Comparison of ENCODE assay signal across 15 cellular contexts in genomic region chr2:173555833-173556232, GRCh38.
A peak's percentile ranks its signal among the peaks of the same experiment; 100 is the strongest.
DNase-seq lines count a peak whose midpoint lies in the region; ATAC-seq and TF ChIP-seq lines count a peak whose summit lies in the region.
"Had no signal": no experiment of that assay in that cellular context is flagged by ENCODE, and none has a peak within 500 bp of the region (broad histone marks: within the 10 kb centered on the region; RNA-seq: fewer than 3 reads in every experiment).

No MANE protein-coding gene starts in this region.

- DNase-seq in EL (peak; percentile 35), NCI-H1105 treated with DMSO at 0.1 percent for 48 hours (lab: John Stamatoyannopoulos, UW) (peak; percentile 83), lung microvascular endothelial cell (ENCODE audit: low read depth in 2 of 2) (peak; percentile 50 to 81), dorsolateral prefrontal cortex (no peak), foreskin keratinocyte (no peak)
- DNase-seq: activated CD4-positive, alpha-beta T cell treated with anti-CD3 and anti-CD28 coated beads, Interleukin-2, amount 50 U/mL, for 4 hours; activated gamma-delta T cell treated with Interleukin-2 at 50 U/mL for 16 hours; gastrocnemius medialis; naive thymus-derived CD4-positive, alpha-beta T cell; thyroid gland had no signal

- H3K4me1 ChIP-seq in foreskin keratinocyte: no peaks in the 10 kb centered on the region
- H3K4me1 ChIP-seq: gastrocnemius medialis had no signal

- intact Hi-C loops in dorsolateral prefrontal cortex (cut with DNase I): no loop called here

- H3K27ac ChIP-seq in dorsolateral prefrontal cortex (no peak overlapping the region), foreskin keratinocyte (no peak overlapping the region)
- H3K27ac ChIP-seq: gastrocnemius medialis, skin epidermis, thyroid gland had no signal

- H3K27me3 ChIP-seq in dorsolateral prefrontal cortex (peaks cover 0 to 72% (median 37%) of the 10 kb centered on the region in 45 donors), foreskin keratinocyte (peaks cover 44% of the 10 kb centered on the region)
- H3K27me3 ChIP-seq: thyroid gland had no signal

- ATAC-seq in SK-N-SH treated with all-trans-retinoic acid at 6 μM for 48 hours (peak; percentile 70), GM21381 (IDR thresholded peaks at IDR 0.05; ENCODE audit: unreplicated experiment) (no peak), foreskin keratinocyte (no peak)
- ATAC-seq in activated CD4-positive, CD25-positive, alpha-beta regulatory T cell treated with anti-CD3 and anti-CD28 coated beads, Interleukin-2, amount 50 U/mL, for 24 hours: no peak
- ATAC-seq: gastrocnemius medialis; GM12878; naive thymus-derived CD4-positive, alpha-beta T cell had no signal

- TF ChIP-seq CTCF in dorsolateral prefrontal cortex (IDR thresholded peaks at IDR 0.05 in 54 of 56, conservative IDR thresholded peaks at IDR 0.05 in 2 of 56; ENCODE audit: low read depth in 1 of 56, partially characterized antibody in 56 of 56) (no peak), foreskin keratinocyte (conservative IDR thresholded peaks at IDR 0.05) (no peak)

- H3K4me3 ChIP-seq in dorsolateral prefrontal cortex: no peak overlapping the region
- H3K4me3 ChIP-seq: gastrocnemius medialis, GM12878, skin epidermis, thyroid gland had no signal

TF ChIP-seq in SK-N-SH treated with all-trans-retinoic acid at 6 μM for 48 hours, 23 proteins besides CTCF, POLR2A, EP300 and RAD21:
- TF ChIP-seq, protein P1, sequence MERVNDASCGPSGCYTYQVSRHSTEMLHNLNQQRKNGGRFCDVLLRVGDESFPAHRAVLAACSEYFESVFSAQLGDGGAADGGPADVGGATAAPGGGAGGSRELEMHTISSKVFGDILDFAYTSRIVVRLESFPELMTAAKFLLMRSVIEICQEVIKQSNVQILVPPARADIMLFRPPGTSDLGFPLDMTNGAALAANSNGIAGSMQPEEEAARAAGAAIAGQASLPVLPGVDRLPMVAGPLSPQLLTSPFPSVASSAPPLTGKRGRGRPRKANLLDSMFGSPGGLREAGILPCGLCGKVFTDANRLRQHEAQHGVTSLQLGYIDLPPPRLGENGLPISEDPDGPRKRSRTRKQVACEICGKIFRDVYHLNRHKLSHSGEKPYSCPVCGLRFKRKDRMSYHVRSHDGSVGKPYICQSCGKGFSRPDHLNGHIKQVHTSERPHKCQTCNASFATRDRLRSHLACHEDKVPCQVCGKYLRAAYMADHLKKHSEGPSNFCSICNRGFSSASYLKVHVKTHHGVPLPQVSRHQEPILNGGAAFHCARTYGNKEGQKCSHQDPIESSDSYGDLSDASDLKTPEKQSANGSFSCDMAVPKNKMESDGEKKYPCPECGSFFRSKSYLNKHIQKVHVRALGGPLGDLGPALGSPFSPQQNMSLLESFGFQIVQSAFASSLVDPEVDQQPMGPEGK (CRISPR knock-in tag; IDR thresholded peaks at IDR 0.05; ENCODE audit: borderline replicate concordance): no peak
- TF ChIP-seq CSRNP3 (CRISPR knock-in tag; IDR thresholded peaks at IDR 0.05) (no peak), ZC3H10 (CRISPR knock-in tag; IDR thresholded peaks at IDR 0.05) (no peak), PPARA (CRISPR knock-in tag; IDR thresholded peaks at IDR 0.05; ENCODE audit: borderline replicate concordance) (no peak), ZFP30 (CRISPR knock-in tag; IDR thresholded peaks at IDR 0.05) (no peak), CSDC2 (CRISPR knock-in tag; IDR thresholded peaks at IDR 0.05) (no peak), SNAI2 (CRISPR knock-in tag; IDR thresholded peaks at IDR 0.05) (no peak), ARNTL (CRISPR knock-in tag; IDR thresholded peaks at IDR 0.05; ENCODE audit: borderline replicate concordance, low read depth) (no peak), GLIS3 (CRISPR knock-in tag; IDR thresholded peaks at IDR 0.05) (no peak)

Comparison
In these comparisons a context has a peak if more than half of its experiments do, and no peak if none do; other contexts are left out.
1. DNase-seq: peak in EL (single experiment), NCI-H1105 treated with DMSO at 0.1 percent for 48 hours (single experiment) and lung microvascular endothelial cell (2 of 2); none in dorsolateral prefrontal cortex (0 of 10) and foreskin keratinocyte (0 of 2).